ENCODE assay signal across 1 cellular context in genomic region chr6:15512126-15512525, GRCh38.
TF ChIP-seq lines count a peak whose summit lies in the region.

No MANE protein-coding gene starts in this region.

TF ChIP-seq in K562, 482 proteins besides CTCF, POLR2A, EP300 and RAD21 (continued from another document):
- TF ChIP-seq RERE (CRISPR knock-in tag; IDR thresholded peaks at IDR 0.05; ENCODE audit: borderline replicate concordance): no peak
- no peak for TF ChIP-seq TAF15 (IDR thresholded peaks at IDR 0.05; ENCODE audit: low read depth, low read length)
- TF ChIP-seq ZNF347 (CRISPR knock-in tag; IDR thresholded peaks at IDR 0.05; ENCODE audit: low read depth): no peak
- TF ChIP-seq ESRRB (CRISPR knock-in tag; IDR thresholded peaks at IDR 0.05; ENCODE audit: borderline replicate concordance): no peak
